19 cellular contexts compared by ENCODE assay signal in the genomic region with DNA sequence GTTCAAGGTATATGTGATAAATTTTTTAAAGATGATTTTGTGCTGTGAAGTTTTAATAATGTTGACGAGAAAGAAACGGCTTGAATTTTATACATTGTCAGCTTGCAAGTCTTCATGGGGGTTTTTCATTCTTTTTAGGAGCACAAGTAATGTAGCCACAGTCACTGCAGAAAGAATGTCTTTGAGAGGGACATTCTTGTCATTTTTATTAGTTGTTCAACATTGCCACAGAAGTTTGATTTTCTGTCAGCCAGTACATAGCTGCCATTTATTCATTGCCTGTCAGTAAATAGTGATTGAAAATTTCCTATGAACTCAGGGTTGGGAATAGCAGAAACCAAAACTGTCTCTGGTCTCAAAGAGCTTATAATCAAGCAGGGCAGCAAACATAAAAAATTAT.
DNase-seq lines count a peak whose midpoint lies in the region; ATAC-seq and TF ChIP-seq lines count a peak whose summit lies in the region.
"Had no signal": no experiment of that assay in that cellular context is flagged by ENCODE, and none has a peak within 500 bp of the region (broad histone marks: within the 10 kb centered on the region; RNA-seq: fewer than 3 reads in every experiment).

No MANE protein-coding gene starts in this region.

- H3K9me3 Mint-ChIP-seq in nephron: no peaks in the 10 kb centered on the region

- TF ChIP-seq CTCF in Panc1 (IDR thresholded peaks at IDR 0.05): no peak
- no peak for TF ChIP-seq CTCF in body of pancreas (IDR thresholded peaks at IDR 0.05)
- TF ChIP-seq CTCF in nephron (IDR thresholded peaks at IDR 0.05; ENCODE audit: unreplicated experiment in 3 of 3): no peak
- TF ChIP-seq CTCF in suprapubic skin (IDR thresholded peaks at IDR 0.05): no peak
- TF ChIP-seq CTCF in omental fat pad (IDR thresholded peaks at IDR 0.05): no peak

- POLR2A ChIA-PET in Panc1 (lab: Charles Lee): no interaction called here

- CTCF ChIA-PET in Panc1 (lab: Charles Lee): interaction anchor here (0.5 kb wide), 1 partner anchor 158 kb away, joined by 5 read pairs; no protein-coding TSS in a partner anchor

- H3K36me3 Mint-ChIP-seq in nephron (ENCODE audit: low read depth): peaks cover 49% of the 10 kb centered on the region

- H3K36me3 ChIP-seq in Panc1 (ENCODE audit: control insufficient read depth, insufficient read depth, low read length) (no peaks in the 10 kb centered on the region), body of pancreas (replicated peaks in 1 of 2; ENCODE audit: insufficient read depth in 1 of 2, low read depth in 2 of 2) (no peaks in the 10 kb centered on the region), suprapubic skin (peaks cover 43% of the 10 kb centered on the region)
- H3K36me3 ChIP-seq: cardiac muscle cell had no signal

- peaks cover 5% of the 10 kb centered on the region for H3K27me3 Mint-ChIP-seq in nephron (ENCODE audit: low read depth)

- H3K4me3 ChIP-seq in Panc1 (ENCODE audit: low read depth in 2 of 2, low read length in 2 of 2) (no peak overlapping the region), body of pancreas (no peak overlapping the region), suprapubic skin (no peak overlapping the region)
- H3K4me3 ChIP-seq: cardiac muscle cell had no signal

- H3K4me1 ChIP-seq in Panc1 (ENCODE audit: control insufficient read depth, insufficient read depth, low read length) (peaks cover 14% of the 10 kb centered on the region), body of pancreas (peaks cover 78% of the 10 kb centered on the region), suprapubic skin (peaks cover 42% of the 10 kb centered on the region)

- H3K27ac ChIP-seq in Panc1 (ENCODE audit: low read length) (peak overlapping the region; percentile 40; the same call in 1 of the 2 replicates), body of pancreas (peak overlapping the region; percentile 81 to 93 (median 84)), suprapubic skin (peak overlapping the region; percentile 66)
- H3K27ac ChIP-seq: cardiac muscle cell had no signal

- intact Hi-C loops in Panc1 (cut with micrococcal nuclease; ENCODE audit: unreplicated experiment) (no loop called here), body of pancreas (cut with DNase I) (no loop called here)

- H3K27ac Mint-ChIP-seq in nephron: peak overlapping the region; percentile 93 to 99 (median 98)

- in situ Hi-C loops in Panc1 (cut with HindIII; ENCODE audit: low pct_unique_long_range_greater_than_20kb, low sequenced_read_pairs): no loop called here

- TF ChIP-seq EP300 in suprapubic skin (IDR thresholded peaks at IDR 0.05): no peak

- H3K4me3 Mint-ChIP-seq in nephron: peak overlapping the region in 1 of 3 experiments; percentile 46

- no TSS peak for BruUV-seq in Panc1 (replicated peaks; lab: Mats Ljungman, UMichigan)

- DNase-seq in Panc1 (ENCODE audit: low read depth, low spot score) (no peak), body of pancreas (no peak), suprapubic skin (ENCODE audit: low spot score in 2 of 2) (no peak), CD1c-positive myeloid dendritic cell (ENCODE audit: extremely low spot score) (no peak), omental fat pad (ENCODE audit: low spot score) (no peak)
- no peak for DNase-seq in stimulated activated CD4-positive, alpha-beta T cell treated with anti-CD3 and anti-CD28 coated beads, Interleukin-2, amount 100 ng/mL, for 48 hours
- DNase-seq: activated CD4-positive, alpha-beta T cell treated with anti-CD3 and anti-CD28 coated beads, Interleukin-2, amount 50 U/mL, for 4 hours; activated naive CD4-positive, alpha-beta T cell treated with anti-CD3 and anti-CD28 coated beads, Interleukin-2, amount 50 U/mL, for 16 hours; activated T-cell treated with anti-CD3 and anti-CD28 coated beads, Interleukin-2, amount 50 U/mL, for 1 hour; effector memory CD4-positive, alpha-beta T cell; kidney glomerular epithelial cell; NCI-H1436; NK-92 treated with Interleukin-12 subunit alpha and Interleukin-12 subunit beta, amount 100 ng/mL, for 24 hours; posterior cingulate gyrus; stimulated activated naive CD4-positive, alpha-beta T cell treated with Interleukin-2 at 50 U/mL for 16 hours; T-helper 1 cell had no signal

- WGBS in body of pancreas, 2 donors: 21 to 26% methylated on average over 2 of the region's 2 CpGs
- WGBS in suprapubic skin: 76% methylated on average over 2 of the region's 2 CpGs

- H3K27me3 ChIP-seq in Panc1 (ENCODE audit: control insufficient read depth, insufficient read depth, low read length) (no peaks in the 10 kb centered on the region), body of pancreas (no peaks in the 10 kb centered on the region), suprapubic skin (no peaks in the 10 kb centered on the region)
- H3K27me3 ChIP-seq: cardiac muscle cell had no signal

- peaks cover 75% of the 10 kb centered on the region for H3K4me1 Mint-ChIP-seq in nephron

- no peaks in the 10 kb centered on the region for H3K9me3 ChIP-seq in Panc1 (ENCODE audit: control insufficient read depth, insufficient read depth, low read depth, low read length)
- no peaks in the 10 kb centered on the region for H3K9me3 ChIP-seq in body of pancreas
- H3K9me3 ChIP-seq in suprapubic skin: no peaks in the 10 kb centered on the region

- TF ChIP-seq POLR2A in body of pancreas (IDR thresholded peaks at IDR 0.05) (no peak), suprapubic skin (IDR thresholded peaks at IDR 0.05) (no peak)

- ATAC-seq in Panc1 (no peak), body of pancreas (no peak), GM21390 (IDR thresholded peaks at IDR 0.05; ENCODE audit: unreplicated experiment) (no peak), omental fat pad (ENCODE audit: low FRiP score) (no peak)
